Comparison of ENCODE assay signal across 35 cellular contexts in genomic region chr4:81694514-81694913, GRCh38.
"Had no signal": no experiment of that assay in that cellular context is flagged by ENCODE, and none has a peak within 500 bp of the region (broad histone marks: within the 10 kb centered on the region; RNA-seq: fewer than 3 reads in every experiment).

No MANE protein-coding gene starts in this region.

- ATAC-seq: activated naive CD8-positive, alpha-beta T cell treated with anti-CD3 and anti-CD28 coated beads, Interleukin-2, amount 50 U/mL, for 24 hours; activated T-cell treated with anti-CD3 and anti-CD28 coated beads, Interleukin-2, amount 50 U/mL, for 4 hours; Right ventricle myocardium inferior had no signal

- H3K4me2 ChIP-seq: PC-9 had no signal

- FAIRE-seq: bronchial epithelial cell, RCC 7860 had no signal

- DNase-seq: activated B cell treated with CpG ODN at 0.5 μM for 24 hours; activated CD4-positive, alpha-beta memory T cell treated with anti-CD3 and anti-CD28 coated beads for 36 hours; activated CD4-positive, alpha-beta T cell treated with anti-CD3 and anti-CD28 coated beads for 4 hours; activated CD4-positive, alpha-beta T cell treated with anti-CD3 and anti-CD28 coated beads, Interleukin-2, amount 50 U/mL, for 1 hour; activated CD4-positive, CD25-positive, alpha-beta regulatory T cell treated with anti-CD3 and anti-CD28 coated beads, Interleukin-2, amount 50 U/mL, for 72 hours; activated CD8-positive, alpha-beta memory T cell treated with anti-CD3 and anti-CD28 coated beads, Interleukin-2, amount 50 U/mL, for 4 hours; activated naive CD4-positive, alpha-beta T cell treated with anti-CD3 and anti-CD28 coated beads, Interleukin-2, amount 10 ng/mL, durations not matched to agents 7 days and 5 days; activated naive CD8-positive, alpha-beta T cell treated with anti-CD3 and anti-CD28 coated beads, Interleukin-2, amount 50 U/mL, for 24 hours; activated T-cell treated with anti-CD3 and anti-CD28 coated beads for 4 hours; activated T-cell treated with anti-CD3 and anti-CD28 coated beads, Interleukin-2, amount 50 U/mL, for 4 hours; anterior cingulate cortex; caudate nucleus; cerebellar nuclear complex; MG63; NCI-H1048; NCI-H1105 treated with DMSO at 0.1 percent for 48 hours; NCI-H1436; NCI-H1694; NCI-H1930; NCI-H2081 treated with DMSO at 0.1 percent for 48 hours; NCI-H226; NCI-H446 treated with DMSO at 0.1 percent for 48 hours; NCI-H524; NK-92 treated with Interleukin-12 subunit alpha and Interleukin-12 subunit beta, amount 100 ng/mL, for 24 hours; PC-9; SIG-M5; SW 1271; T-helper 1 cell; T-helper 2 cell; T-helper 9 cell had no signal

- H3K36me3 ChIP-seq: MG63 had no signal

- H3K4me3 ChIP-seq: MG63, PC-9 had no signal

- H3K27ac ChIP-seq: PC-9, RWPE1, VCaP had no signal

- H2AFZ ChIP-seq: PC-9 had no signal

- H3K9me3 ChIP-seq: MG63 had no signal

- H3K27me3 ChIP-seq: MG63 had no signal
